Comparison of ENCODE assay signal across 8 cellular contexts in the genomic region with DNA sequence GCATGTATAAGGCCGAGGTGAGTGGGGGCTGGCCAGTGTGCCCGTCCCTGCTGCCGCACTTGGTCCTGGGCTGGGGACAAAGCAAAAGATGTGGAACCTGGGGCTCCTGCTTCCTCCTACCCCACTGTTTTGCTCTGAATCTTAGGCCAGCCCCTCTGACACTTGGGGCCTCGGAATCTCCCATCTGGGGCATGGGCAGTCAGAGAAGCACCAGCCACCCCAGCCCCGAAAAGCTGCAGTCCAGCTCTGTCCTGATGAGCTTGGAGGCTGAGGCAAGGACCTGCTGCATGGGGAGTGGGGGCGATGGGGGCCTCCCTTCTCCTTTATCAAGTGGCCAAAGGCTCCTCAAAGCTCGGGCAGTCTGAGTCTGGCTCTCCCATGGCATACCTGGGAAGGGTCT. TPM values are rescaled to one million over a fixed set of nuclear protein-coding genes. Genes with fewer than 3 reads are reported as not detected.
DNase-seq lines count a peak whose midpoint lies in the region; ATAC-seq and TF ChIP-seq lines count a peak whose summit lies in the region.

No MANE protein-coding gene starts in this region.

- H3K9ac ChIP-seq in BLaER1 (peak overlapping the region; percentile 77), trophoblast cell (ENCODE audit: low read length) (no peak overlapping the region)

- H3K23ac ChIP-seq in trophoblast cell (ENCODE audit: low read length): no peak overlapping the region

- H4K91ac ChIP-seq in trophoblast cell (ENCODE audit: low read depth, low read length): peak overlapping the region; percentile 98

- H4K8ac ChIP-seq in trophoblast cell (ENCODE audit: low read depth, low read length): peak overlapping the region; percentile 27

- H2BK5ac ChIP-seq in trophoblast cell (ENCODE audit: low read depth, low read length, poor library complexity): peak overlapping the region; percentile 41

- peaks cover 85% of the 10 kb centered on the region for H3K4me1 ChIP-seq in BLaER1
- H3K4me1 ChIP-seq in RWPE2 (ENCODE audit: insufficient read depth, poor library complexity, severe bottlenecking): peaks cover 36% of the 10 kb centered on the region
- peaks cover 66 to 74% of the 10 kb centered on the region in 2 experiments for H3K4me1 ChIP-seq in trophoblast cell (ENCODE audit: control insufficient read depth in 1 of 2, insufficient read depth in 2 of 2, low read length in 2 of 2)

- peaks cover 38% of the 10 kb centered on the region for H3K79me2 ChIP-seq in trophoblast cell (ENCODE audit: control insufficient read depth, insufficient read depth, low read length, poor library complexity)

- H3K27ac ChIP-seq in BLaER1 (peak overlapping the region; percentile 100), RWPE2 (ENCODE audit: poor library complexity, severe bottlenecking) (peak overlapping the region; percentile 100), trophoblast cell (ENCODE audit: low read depth, low read length) (peak overlapping the region; percentile 94)

- H3K79me1 ChIP-seq in trophoblast cell (ENCODE audit: low read length): peaks cover 69% of the 10 kb centered on the region

- H4K12ac ChIP-seq in trophoblast cell (ENCODE audit: low read depth, low read length): peak overlapping the region; percentile 54

- H4K20me1 ChIP-seq in BLaER1: no peaks in the 10 kb centered on the region

- ATAC-seq in RWPE2 (ENCODE audit: low read depth) (no peak), esophagus mucosa (no peak)

- H3K27me3 ChIP-seq in BLaER1 (no peaks in the 10 kb centered on the region), RWPE2 (ENCODE audit: insufficient read depth, poor library complexity, severe bottlenecking) (no peaks in the 10 kb centered on the region), trophoblast cell (ENCODE audit: insufficient read depth, low read length) (no peaks in the 10 kb centered on the region)

- DNase-seq in RWPE2 (ENCODE audit: low spot score): no peak
- no peak for DNase-seq in fibroblast of mammary gland (ENCODE audit: low read depth)
- no peak for DNase-seq in trophoblast cell
- no peak for DNase-seq in GOT3 (lab: John Stamatoyannopoulos, UW)
- DNase-seq in amniotic stem cell (lab: John Stamatoyannopoulos, UW): no peak
- DNase-seq in stimulated activated CD8-positive, alpha-beta memory T cell treated with anti-CD3 and anti-CD28 coated beads, Interleukin-4, amount 100 ng/mL, for 48 hours: no peak

- H3K9me3 ChIP-seq in BLaER1 (no peaks in the 10 kb centered on the region), RWPE2 (ENCODE audit: severe bottlenecking) (no peaks in the 10 kb centered on the region), trophoblast cell (ENCODE audit: insufficient read depth, low read depth, low read length) (no peaks in the 10 kb centered on the region)

- peak overlapping the region; percentile 95 for H3K4me2 ChIP-seq in BLaER1
- H3K4me2 ChIP-seq in trophoblast cell (ENCODE audit: low read length): no peak overlapping the region

- peak overlapping the region; percentile 46 for H2BK12ac ChIP-seq in trophoblast cell (ENCODE audit: low read length)

- peak overlapping the region; percentile 49 for H2BK120ac ChIP-seq in trophoblast cell (ENCODE audit: insufficient read depth, low read length, poor library complexity)

- TF ChIP-seq CTCF in RWPE2 (IDR thresholded peaks at IDR 0.05; ENCODE audit: poor library complexity, severe bottlenecking) (no peak), fibroblast of mammary gland (conservative IDR thresholded peaks at IDR 0.05; ENCODE audit: control insufficient read depth, insufficient read depth, low read depth, low read length) (no peak)

- peak overlapping the region; percentile 62 for H2AK5ac ChIP-seq in trophoblast cell (ENCODE audit: low read length)

- H2AFZ ChIP-seq in trophoblast cell (ENCODE audit: insufficient read depth, low read length, poor library complexity): no peak overlapping the region

- H3K4ac ChIP-seq in trophoblast cell (ENCODE audit: low read depth, low read length): peak overlapping the region; percentile 52

- WGBS in trophoblast cell (ENCODE audit: extremely low coverage, insufficient coverage, insufficient read length): no CpG with 5 or more reads among the region's 7 CpGs

- H3K36me3 ChIP-seq in BLaER1 (peaks cover 53% of the 10 kb centered on the region), RWPE2 (ENCODE audit: low read depth) (peaks cover 40% of the 10 kb centered on the region), trophoblast cell (ENCODE audit: control insufficient read depth in 1 of 2, insufficient read depth in 2 of 2, low read length in 2 of 2) (peaks cover 21 to 27% of the 10 kb centered on the region in 2 experiments)

- peak overlapping the region; percentile 73 for H3K14ac ChIP-seq in trophoblast cell (ENCODE audit: low read length)

- H3K4me3 ChIP-seq in BLaER1 (peak overlapping the region; percentile 59), RWPE2 (ENCODE audit: severe bottlenecking) (no peak overlapping the region), fibroblast of mammary gland (ENCODE audit: control insufficient read depth, low read depth, low read length) (peak overlapping the region; percentile 17), trophoblast cell (ENCODE audit: low read depth, low read length) (no peak overlapping the region)

- peak overlapping the region; percentile 24 for H3K18ac ChIP-seq in trophoblast cell (ENCODE audit: low read length)

RNA-seq across cellular contexts. Expression of a gene that starts 31.3 kb away (rescaled TPM):
- 62.5 and 63.2 TPM in 2 replicates for polyA plus RNA-seq in trophoblast cell (2013)
- total RNA-seq in esophagus mucosa: 121 TPM

RNA-seq across cellular contexts. Expression of a gene that starts 31.9 kb away (rescaled TPM):
- 13.3 and 13.9 TPM in 2 replicates for polyA plus RNA-seq in trophoblast cell (2013)
- 33.4 TPM for total RNA-seq in esophagus mucosa

RNA-seq across cellular contexts. Expression of a gene that starts 35.5 kb away (rescaled TPM):
- polyA plus RNA-seq in trophoblast cell (2013): 63.3 and 64.2 TPM in 2 replicates
- total RNA-seq in esophagus mucosa: 8.1 TPM

Comparison
In these comparisons a context has a peak if more than half of its experiments do, and no peak if none do; other contexts are left out.
1. H3K4me3 ChIP-seq: peak in BLaER1 (single experiment) and fibroblast of mammary gland (single experiment); none in RWPE2 (single experiment) and trophoblast cell (single experiment).
2. Peak in every context shown above with its lines, with median percentiles within 50 percentile points of each other: H3K27ac ChIP-seq.